13 cellular contexts compared by ENCODE assay signal in genomic region chr9:128898382-128898781, GRCh38. TPM values are rescaled to one million over a fixed set of nuclear protein-coding genes. Genes with fewer than 3 reads are reported as not detected.
DNase-seq lines count a peak whose midpoint lies in the region; ATAC-seq, FAIRE-seq and TF ChIP-seq lines count a peak whose summit lies in the region.
"Had no signal": no experiment of that assay in that cellular context is flagged by ENCODE, and none has a peak within 500 bp of the region (broad histone marks: within the 10 kb centered on the region; RNA-seq: fewer than 3 reads in every experiment).

No MANE protein-coding gene starts in this region.

- POLR2A ChIA-PET in CD4-positive, alpha-beta T cell (lab: Charles Lee) = interaction anchor here (1.2 to 1.4 kb wide), 2 partner anchors 16 to 18 kb away, joined by 4 read pairs; partner anchors contain the start of genes KYAT1 and LRRC8A

- no peaks in the 10 kb centered on the region for H3K9me3 Mint-ChIP-seq in CD4-positive, alpha-beta T cell
- H3K9me3 Mint-ChIP-seq in T-helper 2 cell treated with Interferon-gamma antibody and Interleukin-4, amounts not matched to agents 5 μg/mL and 100 μg/mL, for 36 hours = no peaks in the 10 kb centered on the region

- peaks cover 88% of the 10 kb centered on the region for H3K4me1 Mint-ChIP-seq in CD4-positive, alpha-beta T cell (ENCODE audit: low read depth)
- peaks cover 57% of the 10 kb centered on the region for H3K4me1 Mint-ChIP-seq in T-helper 2 cell treated with Interferon-gamma antibody and Interleukin-4, amounts not matched to agents 5 μg/mL and 100 μg/mL, for 36 hours (ENCODE audit: low read depth)

- ATAC-seq in CD4-positive, alpha-beta T cell (ENCODE audit: poor library complexity) = no peak
- peak in 3 of 4 donors; percentile 27 to 32 (median 32) for ATAC-seq in pancreas
- no peak for ATAC-seq in GM18873 (IDR thresholded peaks at IDR 0.05; ENCODE audit: low FRiP score, unreplicated experiment)
- ATAC-seq in HG03521 (IDR thresholded peaks at IDR 0.05; ENCODE audit: unreplicated experiment) = no peak
- ATAC-seq: SK-N-SH treated with all-trans-retinoic acid at 6 μM for 48 hours had no signal

- H3K27me3 ChIP-seq in CD4-positive, alpha-beta T cell (ENCODE audit: control insufficient read depth, insufficient read depth, low read length) = no peaks in the 10 kb centered on the region
- H3K27me3 ChIP-seq in pancreas = no peaks in the 10 kb centered on the region
- no peaks in the 10 kb centered on the region for H3K27me3 ChIP-seq in Peyer's patch

- TF ChIP-seq CTCF in CD4-positive, alpha-beta T cell (IDR thresholded peaks at IDR 0.05) = no peak
- no peak for TF ChIP-seq CTCF in pancreas (IDR thresholded peaks at IDR 0.05)
- TF ChIP-seq CTCF in Peyer's patch (IDR thresholded peaks at IDR 0.05) = no peak

- 79 to 82% methylated on average over 5 of the region's 5 CpGs for WGBS in pancreas, 2 donors

- H3K9me3 ChIP-seq in CD4-positive, alpha-beta T cell (ENCODE audit: control insufficient read depth, low read length) = no peaks in the 10 kb centered on the region
- no peaks in the 10 kb centered on the region for H3K9me3 ChIP-seq in pancreas
- no peaks in the 10 kb centered on the region for H3K9me3 ChIP-seq in Peyer's patch

- peaks cover 51% of the 10 kb centered on the region for H3K36me3 Mint-ChIP-seq in CD4-positive, alpha-beta T cell (ENCODE audit: low read depth)
- H3K36me3 Mint-ChIP-seq in T-helper 2 cell treated with Interferon-gamma antibody and Interleukin-4, amounts not matched to agents 5 μg/mL and 100 μg/mL, for 36 hours (ENCODE audit: low read depth) = peaks cover 59% of the 10 kb centered on the region

- peak overlapping the region; percentile 69 for H3K27ac ChIP-seq in CD4-positive, alpha-beta T cell (ENCODE audit: low read depth, low read length)
- H3K27ac ChIP-seq in epithelial cell of prostate = peak overlapping the region; percentile 98
- H3K27ac ChIP-seq in pancreas = peak overlapping the region in 1 of 4 donors; percentile 17
- H3K27ac ChIP-seq in Peyer's patch = peak overlapping the region in 1 of 4 donors; percentile 58

- H3K4me1 ChIP-seq in pancreas (peaks cover 0 to 5% (median under 1%) of the 10 kb centered on the region in 3 donors), Peyer's patch (peaks cover 4 to 29% (median 15%) of the 10 kb centered on the region in 4 donors)

- intact Hi-C loops in CD4-positive, alpha-beta T cell (cut with DNase I, micrococcal nuclease) = no loop called here
- intact Hi-C loops in pancreas (cut with DNase I) = no loop called here

- no peak for FAIRE-seq in pancreas (lab: Jason Lieb, UNC)
- FAIRE-seq: small intestine had no signal

- TF ChIP-seq POLR2A in Peyer's patch (IDR thresholded peaks at IDR 0.05) = no peak

- no peaks in the 10 kb centered on the region for H3K36me3 ChIP-seq in pancreas
- peaks cover 0 to 35% (median 0%) of the 10 kb centered on the region in 3 donors for H3K36me3 ChIP-seq in Peyer's patch

- no peaks in the 10 kb centered on the region for H3K27me3 Mint-ChIP-seq in CD4-positive, alpha-beta T cell
- H3K27me3 Mint-ChIP-seq in T-helper 2 cell treated with Interferon-gamma antibody and Interleukin-4, amounts not matched to agents 5 μg/mL and 100 μg/mL, for 36 hours (ENCODE audit: low read depth) = no peaks in the 10 kb centered on the region

- no peak for DNase-seq in CD4-positive, alpha-beta T cell
- no peak for DNase-seq in T-helper 2 cell treated with Interferon-gamma antibody and Interleukin-4, amounts not matched to agents 5 μg/mL and 100 μg/mL, for 36 hours (ENCODE audit: low spot score)
- DNase-seq in epithelial cell of prostate (ENCODE audit: low read depth, low spot score) = no peak
- DNase-seq in pancreas = no peak
- DNase-seq in Peyer's patch = no peak
- no peak for DNase-seq in CD1c-positive myeloid dendritic cell (ENCODE audit: extremely low spot score)
- DNase-seq: central memory CD4-positive, alpha-beta T cell; NCI-H1048; NCI-H526; small intestine had no signal

- CTCF ChIA-PET in CD4-positive, alpha-beta T cell (lab: Charles Lee) = interaction anchor here (1.2 to 1.4 kb wide), 2 partner anchors 29 to 80 kb away, joined by 3 to 4 read pairs; partner anchors contain the start of gene ENDOG

- no peak overlapping the region for H3K4me3 ChIP-seq in pancreas
- no peak overlapping the region for H3K4me3 ChIP-seq in Peyer's patch

- H3K4me3 Mint-ChIP-seq in CD4-positive, alpha-beta T cell = peak overlapping the region; percentile 30
- H3K4me3 Mint-ChIP-seq in T-helper 2 cell treated with Interferon-gamma antibody and Interleukin-4, amounts not matched to agents 5 μg/mL and 100 μg/mL, for 36 hours = peak overlapping the region; percentile 71

- peak overlapping the region; percentile 95 for H3K27ac Mint-ChIP-seq in CD4-positive, alpha-beta T cell
- peak overlapping the region; percentile 93 for H3K27ac Mint-ChIP-seq in T-helper 2 cell treated with Interferon-gamma antibody and Interleukin-4, amounts not matched to agents 5 μg/mL and 100 μg/mL, for 36 hours

RNA-seq across cellular contexts. Expression of gene LRRC8A, which starts 16.4 kb away (rescaled TPM):
- total RNA-seq in CD4-positive, alpha-beta T cell = 10 to 100 TPM; 35.0 to 35.8 TPM
- total RNA-seq in pancreas = 10 to 100 TPM in 4 of 6 donors, 1 to 10 TPM in 2; 8.7 to 20.4 (median 10.4) TPM
- 10 to 100 TPM in 1 of 2 donors, 1 to 10 TPM in 1; 9.2 to 10.1 TPM for polyA plus RNA-seq in pancreas
- 10 to 100 TPM; 20.0 to 39.2 (median 27.0) TPM for total RNA-seq in Peyer's patch

RNA-seq across cellular contexts. Expression of gene KYAT1, which starts 16.6 kb away (rescaled TPM):
- 1 to 10 TPM; 2.8 to 4.7 TPM for total RNA-seq in CD4-positive, alpha-beta T cell
- total RNA-seq in pancreas (1 to 10 TPM; 1.1 to 2.9 (median 1.5) TPM), Peyer's patch (10 to 100 TPM in 1 of 4 donors, 1 to 10 TPM in 3; 4.6 to 14.9 (median 8.7) TPM)
- polyA plus RNA-seq in pancreas = 1 to 10 TPM; 4.2 to 5.2 TPM

RNA-seq across cellular contexts. Expression of gene PHYHD1, which starts 22.4 kb away (rescaled TPM):
- total RNA-seq in CD4-positive, alpha-beta T cell = 1 to 10 TPM; 1.6 to 2.6 TPM
- total RNA-seq in pancreas (10 to 100 TPM; 20.7 to 48.7 (median 42.2) TPM), Peyer's patch (10 to 100 TPM in 1 of 4 donors, 1 to 10 TPM in 2, not detected in 1; 4.4 to 23.9 (median 7.5) TPM)
- 10 to 100 TPM; 45.7 to 71.3 TPM for polyA plus RNA-seq in pancreas

RNA-seq across cellular contexts. Expression of gene DOLK, which starts 49.0 kb away (rescaled TPM):
- 1 to 10 TPM; 7.4 to 7.8 TPM for total RNA-seq in CD4-positive, alpha-beta T cell
- total RNA-seq in pancreas (1 to 10 TPM; 5.7 to 8.2 (median 6.6) TPM), Peyer's patch (10 to 100 TPM in 2 of 4 donors, 1 to 10 TPM in 2; 4.1 to 12.3 (median 10.6) TPM)
- polyA plus RNA-seq in pancreas = 1 to 10 TPM; 5.4 to 8.5 TPM

RNA-seq across cellular contexts. Expression of gene NUP188, which starts 49.1 kb away (rescaled TPM):
- total RNA-seq in CD4-positive, alpha-beta T cell = 10 to 100 TPM; 43.0 to 43.9 TPM
- 10 to 100 TPM; 11.5 to 20.8 (median 13.5) TPM for total RNA-seq in pancreas
- 10 to 100 TPM; 10.8 to 18.0 TPM for polyA plus RNA-seq in pancreas
- 100 to 1,000 TPM in 1 of 4 donors, 10 to 100 TPM in 3; 28.2 to 101 (median 47.9) TPM for total RNA-seq in Peyer's patch

Comparison
In these comparisons a context has a peak if more than half of its experiments do, and no peak if none do; other contexts are left out.
1. ATAC-seq: peak in pancreas (3 of 4); none in CD4-positive, alpha-beta T cell (single experiment), GM18873 (single experiment) and HG03521 (single experiment).